24 cellular contexts compared by ENCODE assay signal in genomic region chr16:89108412-89108811, GRCh38.
"Had no signal": no experiment of that assay in that cellular context is flagged by ENCODE, and none has a peak within 500 bp of the region (broad histone marks: within the 10 kb centered on the region; RNA-seq: fewer than 3 reads in every experiment).

No MANE protein-coding gene starts in this region.

- H3K4me1 ChIP-seq: heart left ventricle, lower lobe of right lung, pancreas, prostate gland, testis, tibial artery, uterus had no signal

- H2AFZ ChIP-seq: hepatocyte had no signal

- H3K9me3 ChIP-seq: heart left ventricle, lower lobe of right lung, pancreas, prostate gland, testis, tibial artery, uterus had no signal

- H3K36me3 ChIP-seq: uterus had no signal

- H3K4me3 ChIP-seq: heart left ventricle, hepatocyte, lower lobe of right lung, pancreas, prostate gland, skin epidermis, testis, tibial artery, uterus had no signal

- H3K27ac ChIP-seq: heart left ventricle, hepatocyte, lower lobe of right lung, pancreas, skin epidermis, testis, tibial artery, uterus had no signal

- H3K4me2 ChIP-seq: hepatocyte had no signal

- H3K79me2 ChIP-seq: hepatocyte had no signal

- H3K27me3 ChIP-seq: heart left ventricle, hepatocyte, pancreas, testis, tibial artery, uterus had no signal

- ATAC-seq: heart left ventricle; left lobe of liver; lower lobe of right lung; naive thymus-derived CD4-positive, alpha-beta T cell; natural killer cell treated with Interleukin-12 subunit alpha and Interleukin-12 subunit beta and Interleukin-15 and Interleukin-18, amount 100 ng/mL, for 72 hours; pancreas; right cardiac atrium; sciatic nerve; stimulated activated memory B cell treated with anti-CD40 and anti-IgM and Interleukin-4, amounts not matched to agents 10 μg/mL and 1 μg/mL and 100 μg/mL, for 72 hours; stimulated activated naive CD8-positive, alpha-beta T cell treated with anti-CD3 and anti-CD28 coated beads, Interleukin-15, amount 100 ng/mL, for 72 hours had no signal

- DNase-seq: heart left ventricle; islet precursor cell; mammary epithelial cell; mesenchymal stem cell; naive thymus-derived CD4-positive, alpha-beta T cell; pancreas; retina; right cardiac atrium; stimulated activated CD4-positive, alpha-beta T cell treated with anti-CD3 and anti-CD28 coated beads, Interleukin-4, amount 100 ng/mL, for 24 hours; stimulated activated naive CD4-positive, alpha-beta T cell treated with Interleukin-2 at 50 U/mL for 16 hours; stimulated activated naive CD8-positive, alpha-beta T cell treated with anti-CD3 and anti-CD28 coated beads, Interleukin-15, amount 100 ng/mL, for 72 hours; substantia nigra; testis; tibial artery; trophoblast cell; uterus had no signal

- FAIRE-seq: pancreas had no signal
